ENCODE assay signal across 1 cellular context in the genomic region with DNA sequence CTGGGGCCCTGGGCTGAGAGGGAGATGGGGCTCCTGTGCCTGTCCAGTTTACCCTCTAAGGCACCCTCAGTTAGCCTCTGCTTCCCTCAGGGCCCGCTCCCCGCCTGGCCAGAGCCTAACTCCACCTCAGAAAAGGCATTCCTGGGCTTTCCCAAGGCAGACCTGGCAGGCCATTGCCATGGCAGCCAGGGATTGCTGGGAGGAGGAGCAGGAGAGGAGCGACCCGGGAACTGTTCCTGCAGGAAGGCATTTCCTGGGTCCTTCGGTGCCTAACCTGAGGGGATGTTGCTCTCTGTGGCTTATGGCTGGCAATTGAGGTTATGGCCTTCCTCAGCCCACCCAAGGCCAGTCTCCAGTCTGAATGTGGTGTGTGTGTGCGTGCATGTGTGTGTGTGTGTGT.
TF ChIP-seq lines count a peak whose summit lies in the region.

No MANE protein-coding gene starts in this region.

TF ChIP-seq in H1, 55 proteins besides CTCF, POLR2A, EP300 and RAD21 (continued from another document):
- TF ChIP-seq JUN (IDR thresholded peaks at IDR 0.05; ENCODE audit: low read depth, low read length) (no peak), BCL11A (IDR thresholded peaks at IDR 0.05; ENCODE audit: low read depth in 2 of 2, low read length in 2 of 2) (no peak), BACH1 (IDR thresholded peaks at IDR 0.05; ENCODE audit: low read length) (no peak), SP2 (IDR thresholded peaks at IDR 0.05; ENCODE audit: low read length) (no peak), RFX5 (IDR thresholded peaks at IDR 0.05; ENCODE audit: borderline replicate concordance, low read depth, low read length) (no peak), SP4 (IDR thresholded peaks at IDR 0.05; ENCODE audit: low read length) (no peak), SAP30 (IDR thresholded peaks at IDR 0.05; ENCODE audit: insufficient read depth, insufficient replicate concordance, low read length) (no peak), POU5F1 (IDR thresholded peaks at IDR 0.05; ENCODE audit: low read depth, low read length) (no peak), ATF2 (IDR thresholded peaks at IDR 0.05; ENCODE audit: low read length) (no peak), MAFK (IDR thresholded peaks at IDR 0.05; ENCODE audit: low read depth, low read length) (no peak)
